In the genomic region with DNA sequence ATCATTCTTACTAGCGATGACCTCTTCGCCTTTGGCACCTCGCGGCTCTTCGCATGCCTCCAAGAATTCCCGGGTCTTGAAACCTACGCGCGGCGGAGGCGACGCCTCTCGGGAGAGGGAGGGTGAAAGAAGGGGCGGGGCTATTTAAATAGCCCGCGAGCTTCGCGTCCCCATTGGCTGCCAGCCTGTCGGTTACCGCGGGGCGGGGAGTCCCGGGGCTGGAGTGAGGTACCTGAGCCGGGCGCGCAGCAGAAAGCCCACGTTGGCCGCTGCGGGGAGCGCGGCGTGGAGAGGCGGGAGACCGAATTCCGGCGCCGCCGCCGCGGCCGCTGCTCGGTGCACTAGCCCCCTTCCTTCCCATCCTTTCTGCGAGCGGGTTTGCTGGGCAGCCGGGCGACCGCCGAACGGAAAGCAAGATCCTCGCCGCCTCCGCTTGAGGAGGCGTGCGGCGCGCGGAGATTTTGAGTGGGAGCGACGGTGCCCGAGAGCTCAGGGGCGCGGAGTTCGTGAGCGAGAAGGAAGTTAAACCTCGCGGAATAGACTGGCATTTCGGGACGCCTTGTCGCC, we compare ENCODE assay signal across 8 cellular contexts. TPM values are rescaled to one million over a fixed set of nuclear protein-coding genes. Genes with fewer than 3 reads are reported as not detected.
DNase-seq lines count a peak whose midpoint lies in the region; ATAC-seq, FAIRE-seq and TF ChIP-seq lines count a peak whose summit lies in the region.

A gene (plus strand): TSS at position 251 of the 567 bp plus-strand sequence. CDS start 857 bp downstream, outside the sequence.

- dilution Hi-C loops in keratinocyte (cut with MboI; ENCODE audit: extremely low pct_ligation_motif_present, low sequenced_read_pairs): no loop called here

- no peak for FAIRE-seq in keratinocyte (lab: Jason Lieb, UNC)

- H3F3A ChIP-seq in smooth muscle cell (ENCODE audit: low read depth): peaks cover 17% of the 10 kb centered on the region

- no peak within 1 kb of the TSS for H3K27ac ChIP-seq in keratinocyte (ENCODE audit: control insufficient read depth, insufficient read depth, low read length)
- no peak within 1 kb of the TSS for H3K27ac ChIP-seq in smooth muscle cell (ENCODE audit: low read depth)

- no peaks in the 10 kb centered on the region for H3K36me3 ChIP-seq in keratinocyte (ENCODE audit: control insufficient read depth in 2 of 2, extremely low read depth in 1 of 2, insufficient read depth in 2 of 2, low read length in 2 of 2)
- no peaks in the 10 kb centered on the region for H3K36me3 ChIP-seq in smooth muscle cell (ENCODE audit: low read depth)

- TF ChIP-seq CTCF in keratinocyte (optimal IDR thresholded peaks at IDR 0.05 in 1 of 3, IDR thresholded peaks at IDR 0.05 in 1 of 3, conservative IDR thresholded peaks at IDR 0.05 in 1 of 3; ENCODE audit: extremely low read depth in 1 of 3, insufficient read depth in 2 of 3, low read length in 3 of 3): no peak
- no peak for TF ChIP-seq CTCF in smooth muscle cell (IDR thresholded peaks at IDR 0.05; ENCODE audit: borderline replicate concordance, insufficient read depth, poor library complexity, severe bottlenecking)

- H4K20me1 ChIP-seq in keratinocyte (ENCODE audit: control insufficient read depth, extremely low read depth, insufficient read depth, low read length): no peaks in the 10 kb centered on the region
- H4K20me1 ChIP-seq in smooth muscle cell (ENCODE audit: low read depth): peaks cover 3% of the 10 kb centered on the region

- peak within 1 kb of the TSS; percentile 74 for H2AFZ ChIP-seq in keratinocyte (ENCODE audit: control insufficient read depth, low read length)
- H2AFZ ChIP-seq in smooth muscle cell (ENCODE audit: low read depth): peak within 1 kb of the TSS; percentile 73

- no peaks in the 10 kb centered on the region for H3K79me2 ChIP-seq in keratinocyte (ENCODE audit: control insufficient read depth, insufficient read depth, low read length)
- H3K79me2 ChIP-seq in smooth muscle cell (ENCODE audit: low read depth): no peaks in the 10 kb centered on the region

- DNase-seq in activated gamma-delta T cell treated with Interleukin-2 at 50 U/mL for 16 hours (peak; percentile 9), activated gamma-delta T cell (lab: John Stamatoyannopoulos, UW) (no peak), NCI-H1694 treated with DMSO at 0.1 percent for 48 hours (lab: John Stamatoyannopoulos, UW) (peak; percentile 92), UCSD-AML1 (lab: John Stamatoyannopoulos, UW; ENCODE audit: unreplicated experiment) (peak; percentile 78), cerebellum (ENCODE audit: low spot score) (peak; percentile 75), keratinocyte (ENCODE audit: low read depth, low spot score) (peak; percentile 13), smooth muscle cell (lab: John Stamatoyannopoulos, UW; ENCODE audit: unreplicated experiment) (peak; percentile 40)

- 1% methylated on average over 68 of the region's 69 CpGs for WGBS in smooth muscle cell (ENCODE audit: low lambda C conversion rate)

- peaks cover 66% of the 10 kb centered on the region for H3K27me3 ChIP-seq in keratinocyte (ENCODE audit: control insufficient read depth, extremely low read depth, insufficient read depth, low read length)
- peaks cover 41% of the 10 kb centered on the region for H3K27me3 ChIP-seq in smooth muscle cell (ENCODE audit: low read depth)

- no peak within 1 kb of the TSS for H3K9ac ChIP-seq in keratinocyte (ENCODE audit: control insufficient read depth, extremely low read depth, insufficient read depth, low read length)
- H3K9ac ChIP-seq in smooth muscle cell (ENCODE audit: low read depth): no peak within 1 kb of the TSS

- H3K4me1 ChIP-seq in keratinocyte (ENCODE audit: control insufficient read depth, extremely low read depth, insufficient read depth, low read length) (peaks cover 25% of the 10 kb centered on the region), smooth muscle cell (ENCODE audit: low read depth) (peaks cover 28% of the 10 kb centered on the region)

- ATAC-seq in HG02938 (IDR thresholded peaks at IDR 0.05; ENCODE audit: unreplicated experiment): peak; percentile 70

- H3K4me3 ChIP-seq in keratinocyte (ENCODE audit: control insufficient read depth in 2 of 3, extremely low read depth in 1 of 3, insufficient read depth in 2 of 3, low read depth in 1 of 3, low read length in 3 of 3) (peak within 1 kb of the TSS; percentile 38 to 69 (median 65)), smooth muscle cell (peak within 1 kb of the TSS; percentile 60)

- no peaks in the 10 kb centered on the region for H3K9me3 ChIP-seq in keratinocyte (ENCODE audit: control insufficient read depth, low read depth, low read length)
- H3K9me3 ChIP-seq in smooth muscle cell (replicated peaks; ENCODE audit: low read depth): no peaks in the 10 kb centered on the region

- H3K4me2 ChIP-seq in keratinocyte (ENCODE audit: control insufficient read depth, extremely low read depth, insufficient read depth, low read depth, low read length) (peak within 1 kb of the TSS; percentile 77), smooth muscle cell (peak within 1 kb of the TSS; percentile 93)

- H3K9me1 ChIP-seq in keratinocyte (ENCODE audit: control insufficient read depth, extremely low read depth, insufficient read depth, low read length): no peaks in the 10 kb centered on the region

RNA-seq across cellular contexts. Expression of the gene that starts here (rescaled TPM):
- 8.3 TPM for total RNA-seq in cerebellum
- 0.05 to 0.48 TPM (median 0.09 TPM) in 3 replicates for polyA plus RNA-seq in keratinocyte
- polyA plus RNA-seq in keratinocyte (2011; ENCODE audit: low read depth): 0.50 TPM
- 0.04 and 0.15 TPM in 2 replicates for polyA plus RNA-seq in keratinocyte (2011; cell fraction: cytosol; rRNA removed)
- polyA plus RNA-seq in keratinocyte (2011; cell fraction: nucleus; rRNA removed): 0.08 and 0.17 TPM in 2 replicates
- 0.36 and 0.90 TPM in 2 replicates for polyA plus RNA-seq in keratinocyte (2012; ENCODE audit: low replicate concordance)
- polyA minus RNA-seq in keratinocyte: 0.22 TPM in 1 of 3 replicates, not detected in the others
- polyA minus RNA-seq in keratinocyte (2011; cell fraction: cytosol; rRNA and poly(A)+ RNA removed): not detected
- polyA minus RNA-seq in keratinocyte (2011; cell fraction: nucleus; rRNA and poly(A)+ RNA removed): 0.21 TPM in 1 of 2 replicates, not detected in the other
- 14.5 and 14.7 TPM in 2 replicates for total RNA-seq in smooth muscle cell
- polyA plus RNA-seq in smooth muscle cell: 10.1 and 17.0 TPM in 2 replicates

Comparison
In these comparisons a context has a peak if more than half of its experiments do, and no peak if none do; other contexts are left out.
1. Peak in DNase-seq, H3K4me3 ChIP-seq and H3K4me2 ChIP-seq in keratinocyte; RNA of the gene not detected or under 1 TPM.